Comparison of ENCODE assay signal across 1 cellular context in genomic region chr15:89177633-89178306, GRCh38.
TF ChIP-seq lines count a peak whose summit lies in the region.

No MANE protein-coding gene starts in this region.

TF ChIP-seq in K562, 482 proteins besides CTCF, POLR2A, EP300 and RAD21 (continued from another document):
- TF ChIP-seq ZNF384 (IDR thresholded peaks at IDR 0.05; ENCODE audit: low read depth, low read length) (peak; percentile 77), DEAF1 (CRISPR knock-in tag; IDR thresholded peaks at IDR 0.05) (peak; percentile 33; the same call in 1 of the 2 replicates), FOS (IDR thresholded peaks at IDR 0.05; ENCODE audit: extremely low read depth, insufficient read length) (no peak), MEF2D (tag; conservative IDR thresholded peaks at IDR 0.05; ENCODE audit: low read depth) (no peak), GTF2F1 (IDR thresholded peaks at IDR 0.05; ENCODE audit: low read depth, low read length) (no peak), SMARCC2 (IDR thresholded peaks at IDR 0.05; ENCODE audit: low read depth) (no peak), ZNF316 (IDR thresholded peaks at IDR 0.05) (no peak), STAG1 (CRISPR knock-in tag; IDR thresholded peaks at IDR 0.05; ENCODE audit: borderline replicate concordance) (peak; percentile 22; the same call in 1 of the 2 replicates), ZNF253 (CRISPR knock-in tag; conservative IDR thresholded peaks at IDR 0.05) (no peak), MGA (IDR thresholded peaks at IDR 0.05) (no peak), PHB (CRISPR knock-in tag; IDR thresholded peaks at IDR 0.05) (no peak), ETV5 (CRISPR knock-in tag; IDR thresholded peaks at IDR 0.05; ENCODE audit: low read depth) (no peak), KHSRP (IDR thresholded peaks at IDR 0.05) (no peak)
